ENCODE assay signal across 2 cellular contexts in genomic region chr9:99336005-99336404, GRCh38.
TF ChIP-seq lines count a peak whose summit lies in the region.

No MANE protein-coding gene starts in this region.

TF ChIP-seq in GM23338, 12 proteins besides CTCF, POLR2A, EP300 and RAD21:
- TF ChIP-seq REST (IDR thresholded peaks at IDR 0.05; ENCODE audit: unreplicated experiment) (no peak), STAT1 (IDR thresholded peaks at IDR 0.05; ENCODE audit: unreplicated experiment) (no peak), EZH2 (IDR thresholded peaks at IDR 0.05; ENCODE audit: low read depth, unreplicated experiment) (no peak), ETS1 (IDR thresholded peaks at IDR 0.05) (no peak), JUNB (IDR thresholded peaks at IDR 0.05; ENCODE audit: unreplicated experiment) (no peak), EZH2phosphoT487 (IDR thresholded peaks at IDR 0.05; ENCODE audit: unreplicated experiment) (no peak), ZNF331 (CRISPR knock-in tag; IDR thresholded peaks at IDR 0.05; ENCODE audit: low read depth) (no peak), CREB1 (CRISPR knock-in tag; IDR thresholded peaks at IDR 0.05; ENCODE audit: low read depth) (no peak), NANOG (IDR thresholded peaks at IDR 0.05; ENCODE audit: borderline replicate concordance) (no peak), POLR2AphosphoS5 (IDR thresholded peaks at IDR 0.05; ENCODE audit: low read depth) (no peak)

TF ChIP-seq in GM12878, 131 proteins besides CTCF, POLR2A, EP300 and RAD21 (continued from another document):
- TF ChIP-seq IRF5 (IDR thresholded peaks at IDR 0.05; ENCODE audit: borderline replicate concordance): no peak
- TF ChIP-seq SIN3A (IDR thresholded peaks at IDR 0.05; ENCODE audit: low read depth, low read length): no peak
- no peak for TF ChIP-seq YBX1 (IDR thresholded peaks at IDR 0.05)
- TF ChIP-seq ZNF24 (IDR thresholded peaks at IDR 0.05): no peak
- no peak for TF ChIP-seq CREM (IDR thresholded peaks at IDR 0.05; ENCODE audit: low read depth)
- TF ChIP-seq TCF12 (IDR thresholded peaks at IDR 0.05; ENCODE audit: low read depth, low read length): no peak
TF ChIP-seq in GM12878: peak in this region for 0.
